Comparison of ENCODE assay signal across 10 cellular contexts in genomic region chr15:63938486-63939061, GRCh38.
DNase-seq lines count a peak whose midpoint lies in the region; ATAC-seq lines count a peak whose summit lies in the region.
"Had no signal": no experiment of that assay in that cellular context is flagged by ENCODE, and none has a peak within 500 bp of the region (broad histone marks: within the 10 kb centered on the region; RNA-seq: fewer than 3 reads in every experiment).

No MANE protein-coding gene starts in this region.

- H3K4me1 Mint-ChIP-seq in activated CD4-positive, alpha-beta T cell treated with anti-CD3 and anti-CD28 coated beads for 36 hours: peaks cover 25% of the 10 kb centered on the region
- H3K4me1 Mint-ChIP-seq in stimulated activated memory B cell treated with anti-CD40 and anti-IgM and Interleukin-4, amounts not matched to agents 10 μg/mL and 1 μg/mL and 100 μg/mL, for 72 hours: peaks cover 38% of the 10 kb centered on the region

- POLR2A ChIA-PET in activated CD4-positive, alpha-beta T cell treated with anti-CD3 and anti-CD28 coated beads for 36 hours (lab: Charles Lee): no interaction called here

- intact Hi-C loops in activated CD4-positive, alpha-beta T cell treated with anti-CD3 and anti-CD28 coated beads for 36 hours (cut with DNase I, micrococcal nuclease): loop anchor here in 1 of 2 experiments (1.0 kb wide), 1 partner anchor 33 kb away; no protein-coding TSS in a partner anchor

- peak overlapping the region; percentile 87 for H3K27ac Mint-ChIP-seq in activated CD4-positive, alpha-beta T cell treated with anti-CD3 and anti-CD28 coated beads for 36 hours
- H3K27ac Mint-ChIP-seq in stimulated activated memory B cell treated with anti-CD40 and anti-IgM and Interleukin-4, amounts not matched to agents 10 μg/mL and 1 μg/mL and 100 μg/mL, for 72 hours: peak overlapping the region; percentile 70

- H3K4me3 Mint-ChIP-seq in activated CD4-positive, alpha-beta T cell treated with anti-CD3 and anti-CD28 coated beads for 36 hours: no peak overlapping the region
- H3K4me3 Mint-ChIP-seq in stimulated activated memory B cell treated with anti-CD40 and anti-IgM and Interleukin-4, amounts not matched to agents 10 μg/mL and 1 μg/mL and 100 μg/mL, for 72 hours: no peak overlapping the region

- no peaks in the 10 kb centered on the region for H3K27me3 Mint-ChIP-seq in activated CD4-positive, alpha-beta T cell treated with anti-CD3 and anti-CD28 coated beads for 36 hours
- H3K27me3 Mint-ChIP-seq in stimulated activated memory B cell treated with anti-CD40 and anti-IgM and Interleukin-4, amounts not matched to agents 10 μg/mL and 1 μg/mL and 100 μg/mL, for 72 hours: no peaks in the 10 kb centered on the region

- no peaks in the 10 kb centered on the region for H3K9me3 Mint-ChIP-seq in activated CD4-positive, alpha-beta T cell treated with anti-CD3 and anti-CD28 coated beads for 36 hours (ENCODE audit: low read depth)
- H3K9me3 Mint-ChIP-seq in stimulated activated memory B cell treated with anti-CD40 and anti-IgM and Interleukin-4, amounts not matched to agents 10 μg/mL and 1 μg/mL and 100 μg/mL, for 72 hours: no peaks in the 10 kb centered on the region

- H3K36me3 Mint-ChIP-seq in activated CD4-positive, alpha-beta T cell treated with anti-CD3 and anti-CD28 coated beads for 36 hours (ENCODE audit: low read depth): peaks cover 4% of the 10 kb centered on the region
- no peaks in the 10 kb centered on the region for H3K36me3 Mint-ChIP-seq in stimulated activated memory B cell treated with anti-CD40 and anti-IgM and Interleukin-4, amounts not matched to agents 10 μg/mL and 1 μg/mL and 100 μg/mL, for 72 hours

- DNase-seq in activated CD4-positive, alpha-beta T cell treated with anti-CD3 and anti-CD28 coated beads for 36 hours: peak; percentile 54
- DNase-seq in activated CD4-positive, alpha-beta T cell treated with anti-CD3 and anti-CD28 coated beads, Interleukin-2, amount 50 U/mL, for 1 hour: no peak
- peak; percentile 35 for DNase-seq in activated CD4-positive, alpha-beta T cell treated with anti-CD3 and anti-CD28 coated beads for 48 hours
- peak; percentile 16 for DNase-seq in kidney tubule cell (ENCODE audit: low spot score)
- no peak for DNase-seq in NCI-H1048 (lab: John Stamatoyannopoulos, UW)
- no peak for DNase-seq in DMS53 treated with DMSO at 0.1 percent for 48 hours (lab: John Stamatoyannopoulos, UW; ENCODE audit: unreplicated experiment)
- no peak for DNase-seq in ACHN
- DNase-seq: foreskin keratinocyte, NCI-H82 had no signal

- peak; percentile 70 for ATAC-seq in activated CD4-positive, alpha-beta T cell treated with anti-CD3 and anti-CD28 coated beads for 36 hours
- ATAC-seq in stimulated activated memory B cell treated with anti-CD40 and anti-IgM and Interleukin-4, amounts not matched to agents 10 μg/mL and 1 μg/mL and 100 μg/mL, for 72 hours: no peak
- ATAC-seq: foreskin keratinocyte had no signal

- in situ Hi-C loops in ACHN (cut with HindIII; ENCODE audit: low pct_ligation_motif_present, low pct_unique_long_range_greater_than_20kb, low sequenced_read_pairs): no loop called here

- CTCF ChIA-PET in activated CD4-positive, alpha-beta T cell treated with anti-CD3 and anti-CD28 coated beads for 36 hours (lab: Charles Lee): interaction anchor here (1.1 to 1.7 kb wide), 5 partner anchors 12 to 129 kb away, joined by 3 to 7 read pairs (median 3); no protein-coding TSS in a partner anchor

Comparison
In these comparisons a context has a peak if more than half of its experiments do, and no peak if none do; other contexts are left out.
1. DNase-seq: peak in activated CD4-positive, alpha-beta T cell treated with anti-CD3 and anti-CD28 coated beads for 36 hours (single experiment), activated CD4-positive, alpha-beta T cell treated with anti-CD3 and anti-CD28 coated beads for 48 hours (single experiment) and kidney tubule cell (single experiment); none in activated CD4-positive, alpha-beta T cell treated with anti-CD3 and anti-CD28 coated beads, Interleukin-2, amount 50 U/mL, for 1 hour (single experiment), NCI-H1048 (single experiment), DMS53 treated with DMSO at 0.1 percent for 48 hours (single experiment) and ACHN (single experiment).